Comparison of ENCODE assay signal across 8 cellular contexts in genomic region chr22:37428649-37429586, GRCh38. TPM values are rescaled to one million over a fixed set of nuclear protein-coding genes. Genes with fewer than 3 reads are reported as not detected.
DNase-seq lines count a peak whose midpoint lies in the region; ATAC-seq and TF ChIP-seq lines count a peak whose summit lies in the region.

No MANE protein-coding gene starts in this region.

- peak overlapping the region; percentile 34 to 65; a peak in 4 of 5 replicates for H3K4me3 Mint-ChIP-seq in H9

- TF ChIP-seq RAD21 in SK-N-SH (IDR thresholded peaks at IDR 0.05; ENCODE audit: low read length), result peak; percentile 71

- no peaks in the 10 kb centered on the region for H3K79me1 ChIP-seq in H9 (ENCODE audit: insufficient read depth, low read depth, low read length, poor library complexity, severe bottlenecking)

- CTCF ChIA-PET in SK-N-SH (lab: Yijun Ruan, JAX), result interaction anchor here (0.6 to 10.0 kb wide), 46 partner anchors 9 to 655 kb away, joined by 3 to 287 read pairs (median 6); no protein-coding TSS in a partner anchor

- H3K36me3 Mint-ChIP-seq in H9 (ENCODE audit: insufficient read depth in 1 of 3, low read depth in 3 of 3), result no peaks in the 10 kb centered on the region; a peak in 1 of 7 replicates

- no CpG with 5 or more reads among the region's 15 CpGs for WGBS in H9 (ENCODE audit: extremely low coverage, insufficient read length, low lambda C conversion rate)
- WGBS in SK-N-SH (ENCODE audit: low lambda C conversion rate), result 64% methylated on average over 5 of the region's 15 CpGs

- no peak overlapping the region for H3K23ac ChIP-seq in H9 (ENCODE audit: insufficient read length, low read depth, low read length)

- no peak overlapping the region for H3K4me2 ChIP-seq in H9 (ENCODE audit: insufficient read depth, insufficient read length, low read length)
- H3K4me2 ChIP-seq in SK-N-SH, result no peak overlapping the region

- H3K27ac Mint-ChIP-seq in H9, result peak overlapping the region in 1 of 3 experiments; percentile 35; a peak in 1 of 7 replicates

- H2BK12ac ChIP-seq in H9 (ENCODE audit: insufficient read length, low read depth, low read length), result no peak overlapping the region

- H2BK5ac ChIP-seq in H9 (ENCODE audit: insufficient read length, low read length), result no peak overlapping the region

- no peak overlapping the region for H2AFZ ChIP-seq in H9 (ENCODE audit: low read length)
- H2AFZ ChIP-seq in SK-N-SH (ENCODE audit: low read depth), result no peak overlapping the region

- no peak for ATAC-seq in GM18909 (IDR thresholded peaks at IDR 0.05; ENCODE audit: poor library complexity, unreplicated experiment)

- H2BK20ac ChIP-seq in H9 (ENCODE audit: low read depth, low read length, poor library complexity, severe bottlenecking), result no peak overlapping the region

- H3K23me2 ChIP-seq in H9 (ENCODE audit: insufficient read length, low read depth, low read length, poor library complexity, severe bottlenecking), result peaks cover 6% of the 10 kb centered on the region

- no peak overlapping the region; a peak in 1 of 4 replicates for H3K4me3 ChIP-seq in SK-N-SH (ENCODE audit: low read depth in 2 of 2, low read length in 1 of 2)

- H3K9me3 ChIP-seq in H9 (ENCODE audit: control insufficient read depth, low read depth, low read length) (no peaks in the 10 kb centered on the region), SK-N-SH (peaks cover 5% of the 10 kb centered on the region; the same call in 1 of the 2 replicates)

- peaks cover 23 to 40% of the 10 kb centered on the region in 2 experiments for H3K4me1 Mint-ChIP-seq in H9

- no peak for TF ChIP-seq EP300 in SK-N-SH (IDR thresholded peaks at IDR 0.05; ENCODE audit: borderline replicate concordance in 1 of 2, low read depth in 1 of 2, low read length in 1 of 2)

- no peak overlapping the region for H4K91ac ChIP-seq in H9 (ENCODE audit: insufficient read length, low read depth, low read length)

- H3K18ac ChIP-seq in H9 (ENCODE audit: insufficient read length, low read depth, low read length), result no peak overlapping the region

- H2BK120ac ChIP-seq in H9 (ENCODE audit: low read depth, low read length, poor library complexity, severe bottlenecking), result no peak overlapping the region

- H3K27me3 ChIP-seq in H9 (ENCODE audit: insufficient read depth, low read length) (peaks cover 21% of the 10 kb centered on the region), SK-N-SH (ENCODE audit: insufficient read depth) (no peaks in the 10 kb centered on the region; the same call in 1 of the 2 replicates)

- no peaks in the 10 kb centered on the region for H3K9me2 ChIP-seq in SK-N-SH

- no peak overlapping the region for H3T11ph ChIP-seq in H9 (ENCODE audit: low read length)

- no peak for DNase-seq in AG09319 (ENCODE audit: extremely low read depth, low read depth)
- DNase-seq in H9, result peak; percentile 80
- peak; percentile 88 for DNase-seq in SK-N-SH
- peak; percentile 21 for DNase-seq in activated naive CD8-positive, alpha-beta T cell treated with anti-CD3 and anti-CD28 coated beads, Interleukin-2, amount 50 U/mL, for 16 hours (ENCODE audit: low read depth, low spot score)
- peak; percentile 53 for DNase-seq in inferior parietal cortex (ENCODE audit: extremely low spot score)
- DNase-seq in stimulated activated CD4-positive, alpha-beta T cell treated with anti-CD3 and anti-CD28 coated beads, TNF-alpha, amount 100 ng/mL, for 4 hours (ENCODE audit: low read depth in 3 of 3), result peak; percentile 20 to 31 (median 28)
- DNase-seq in DMS79 treated with DMSO at 0.1 percent for 48 hours (lab: John Stamatoyannopoulos, UW), result no peak

- H4K5ac ChIP-seq in H9 (ENCODE audit: insufficient read length, low read depth, low read length), result no peak overlapping the region

- peaks cover 0 to 4% of the 10 kb centered on the region in 2 experiments; a peak in 2 of 5 replicates for H3K9me3 Mint-ChIP-seq in H9

- H3K4me1 ChIP-seq in H9 (ENCODE audit: insufficient read depth, low read length) (no peaks in the 10 kb centered on the region), SK-N-SH (ENCODE audit: control insufficient read depth in 1 of 2, insufficient read depth in 2 of 2, low read depth in 1 of 2, low read length in 1 of 2) (peaks cover 0 to 6% of the 10 kb centered on the region in 2 experiments; a peak in 1 of 4 replicates)

- H3K27ac ChIP-seq in H9 (ENCODE audit: insufficient read length, low read depth, low read length) (no peak overlapping the region), SK-N-SH (ENCODE audit: low read depth in 2 of 2, low read length in 1 of 2) (no peak overlapping the region)

- H3K79me2 ChIP-seq in H9 (ENCODE audit: insufficient read depth, low read length) (no peaks in the 10 kb centered on the region), SK-N-SH (ENCODE audit: insufficient read depth) (no peaks in the 10 kb centered on the region)

- POLR2A ChIA-PET in SK-N-SH (lab: Yijun Ruan, JAX), result no interaction called here

- H3K9ac ChIP-seq in H9 (ENCODE audit: extremely low read depth, insufficient read length, low read length), result no peak overlapping the region
- no peak overlapping the region for H3K9ac ChIP-seq in SK-N-SH

- TF ChIP-seq CTCF in AG09319 (IDR thresholded peaks at IDR 0.05; ENCODE audit: low read depth, low read length) (peak; percentile 83), H9 (conservative IDR thresholded peaks at IDR 0.05) (peak; percentile 89), SK-N-SH (IDR thresholded peaks at IDR 0.05) (peak; percentile 89)

- peaks cover 74% of the 10 kb centered on the region for H3K27me3 Mint-ChIP-seq in H9 (ENCODE audit: low read depth)

- no peaks in the 10 kb centered on the region for H3K36me3 ChIP-seq in SK-N-SH (replicated peaks in 1 of 2; ENCODE audit: control insufficient read depth in 1 of 2, insufficient read depth in 2 of 2, low read length in 1 of 2)

- no peak overlapping the region for H2BK15ac ChIP-seq in H9 (ENCODE audit: low read depth, low read length)

- no peak overlapping the region for H3K14ac ChIP-seq in H9 (ENCODE audit: insufficient read depth, low read length)

- H3F3A ChIP-seq in SK-N-SH (replicated peaks; ENCODE audit: insufficient read depth), result peaks cover 26% of the 10 kb centered on the region

- no peak overlapping the region for H3K56ac ChIP-seq in H9 (ENCODE audit: insufficient read length, low read depth, low read length)

- H4K8ac ChIP-seq in H9 (replicated peaks; ENCODE audit: insufficient read length, low read depth, low read length), result no peak overlapping the region

- H4K20me1 ChIP-seq in H9 (ENCODE audit: control insufficient read depth, insufficient read depth, insufficient read length), result no peaks in the 10 kb centered on the region
- no peaks in the 10 kb centered on the region for H4K20me1 ChIP-seq in SK-N-SH (ENCODE audit: insufficient read depth)

- no peak overlapping the region for H2AK5ac ChIP-seq in H9 (ENCODE audit: insufficient read length, low read length)

- H3K4ac ChIP-seq in H9 (ENCODE audit: low read depth, low read length), result no peak overlapping the region

TF ChIP-seq in SK-N-SH, 30 proteins besides CTCF, POLR2A, EP300 and RAD21:
- no peak for TF ChIP-seq FOXJ3 (CRISPR knock-in tag; IDR thresholded peaks at IDR 0.05)
- TF ChIP-seq SMC3 (IDR thresholded peaks at IDR 0.05; ENCODE audit: low read depth, low read length), result peak; percentile 85

RNA-seq across cellular contexts. Expression of gene ELFN2, which starts 1.6 kb away (rescaled TPM):
- 0.64 and 0.70 TPM in 2 replicates for total RNA-seq in H9 (2021)
- 2.4 and 2.8 TPM in 2 replicates for polyA plus RNA-seq in SK-N-SH (2012; rRNA removed)
- polyA plus RNA-seq in SK-N-SH (2012; cell fraction: cytosol; rRNA removed), result 1.0 and 1.4 TPM in 2 replicates
- polyA plus RNA-seq in SK-N-SH (2012; cell fraction: nucleus; rRNA removed), result 10.1 and 10.5 TPM in 2 replicates

RNA-seq across cellular contexts. Expression of gene MFNG, which starts 57.3 kb away (rescaled TPM):
- total RNA-seq in H9 (2021), result 2.0 and 3.3 TPM in 2 replicates
- 0.18 and 0.34 TPM in 2 replicates for polyA plus RNA-seq in SK-N-SH (2012; rRNA removed)
- 0.13 and 0.14 TPM in 2 replicates for polyA plus RNA-seq in SK-N-SH (2012; cell fraction: cytosol; rRNA removed)
- 1.4 and 2.6 TPM in 2 replicates for polyA plus RNA-seq in SK-N-SH (2012; cell fraction: nucleus; rRNA removed)

Comparison
In these comparisons a context has a peak if more than half of its experiments do, and no peak if none do; other contexts are left out.
1. DNase-seq: peak in H9 (single experiment), SK-N-SH (single experiment), activated naive CD8-positive, alpha-beta T cell treated with anti-CD3 and anti-CD28 coated beads, Interleukin-2, amount 50 U/mL, for 16 hours (single experiment), inferior parietal cortex (single experiment) and stimulated activated CD4-positive, alpha-beta T cell treated with anti-CD3 and anti-CD28 coated beads, TNF-alpha, amount 100 ng/mL, for 4 hours (3 of 3); none in AG09319 (single experiment) and DMS79 treated with DMSO at 0.1 percent for 48 hours (single experiment).
2. Peak in every context shown above with its lines, with median percentiles within 50 percentile points of each other: CTCF ChIP-seq.